Comparison of ENCODE assay signal across 8 cellular contexts in the genomic region with DNA sequence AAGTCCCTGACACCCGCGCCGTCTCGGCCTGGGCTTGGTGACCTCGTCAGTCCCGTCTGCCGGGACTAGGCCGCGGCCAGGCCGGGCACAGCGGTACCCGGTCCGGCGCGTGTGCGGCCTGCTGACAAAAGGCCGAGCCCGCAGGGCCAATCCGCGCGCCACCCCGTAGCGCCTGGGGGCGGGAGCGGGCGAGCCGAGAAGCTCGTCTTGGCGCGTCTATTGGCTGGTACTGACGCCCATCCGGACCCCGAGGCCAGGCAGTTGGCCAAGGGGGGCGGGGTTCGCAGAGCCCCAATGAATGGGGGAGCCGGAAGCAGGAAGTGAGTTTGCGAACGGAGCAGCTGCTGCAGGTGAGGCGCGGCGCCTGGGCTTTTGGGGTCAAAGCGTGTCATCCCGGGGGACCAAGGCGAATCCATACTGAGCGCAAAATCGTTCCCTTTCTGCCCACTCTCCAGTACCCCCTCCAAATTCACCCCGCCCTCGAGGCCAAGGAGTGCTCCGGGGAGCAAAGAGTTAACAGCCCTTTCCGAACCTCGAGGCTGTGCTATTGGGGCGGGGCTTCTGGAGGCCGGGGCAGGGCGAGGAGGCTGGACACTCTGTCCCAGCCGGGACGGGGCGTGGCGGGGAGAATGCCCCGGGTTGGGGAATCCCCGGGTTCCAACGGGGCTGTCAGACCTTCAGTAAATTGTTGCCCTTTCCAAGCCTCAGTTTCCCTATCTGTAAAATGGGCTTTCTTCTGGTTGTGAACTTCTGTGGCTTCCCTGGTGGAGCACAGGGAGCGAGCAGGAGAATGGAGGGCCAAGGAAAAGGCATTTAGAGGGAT. TPM values are rescaled to one million over a fixed set of nuclear protein-coding genes. Genes with fewer than 3 reads are reported as not detected.
A peak's percentile ranks its signal among the peaks of the same experiment; 100 is the strongest.
DNase-seq lines count a peak whose midpoint lies in the region; ATAC-seq, FAIRE-seq and TF ChIP-seq lines count a peak whose summit lies in the region.

DPP3 (plus strand) TSS at position 319 of the 823 bp plus-strand sequence. CDS start 1,767 bp downstream, outside the sequence.

- POLR2A ChIA-PET in A673 (lab: Charles Lee; ENCODE audit: low non-redundant PET), result interaction anchor here (0.7 kb wide), 1 partner anchor 14 kb away, joined by 4 read pairs; the partner anchor contains the start of gene PELI3

- no peaks in the 10 kb centered on the region for H3K9me3 ChIP-seq in A673 (ENCODE audit: low read depth, low read length, poor library complexity, severe bottlenecking)
- H3K9me3 ChIP-seq in breast epithelium, result no peaks in the 10 kb centered on the region
- no peaks in the 10 kb centered on the region for H3K9me3 ChIP-seq in iPS-20b (ENCODE audit: insufficient read depth, low read depth, low read length)
- no peaks in the 10 kb centered on the region for H3K9me3 ChIP-seq in small intestine (ENCODE audit: control insufficient read depth, low read depth)

- H3K36me3 ChIP-seq in A673 (ENCODE audit: insufficient read depth, low read length, poor library complexity, severe bottlenecking) (peaks cover 4% of the 10 kb centered on the region), breast epithelium (no peaks in the 10 kb centered on the region), iPS-20b (ENCODE audit: insufficient read depth, low read depth, low read length) (peaks cover 24% of the 10 kb centered on the region), small intestine (ENCODE audit: control insufficient read depth in 2 of 2, insufficient read depth in 2 of 2, low read length in 2 of 2) (peaks cover 0 to 2% of the 10 kb centered on the region in 2 donors)

- CTCF ChIA-PET in A673 (lab: Charles Lee), result interaction anchor here (0.6 to 1.4 kb wide), 6 partner anchors 11 to 198 kb away, joined by 3 to 5 read pairs (median 3); partner anchors contain the start of genes MRPL11 and PELI3

- H3K4me3 ChIP-seq in A673 (ENCODE audit: low read depth, low read length, poor library complexity, severe bottlenecking) (peak within 1 kb of the TSS; percentile 87), breast epithelium (peak within 1 kb of the TSS; percentile 64 to 87 (median 72)), iPS-20b (ENCODE audit: low read length) (peak within 1 kb of the TSS; percentile 95), small intestine (ENCODE audit: low read depth in 1 of 2, low read length in 2 of 2) (peak within 1 kb of the TSS; percentile 71 to 79)

- intact Hi-C loops in A673 (cut with micrococcal nuclease; ENCODE audit: unreplicated experiment), result no loop called here
- intact Hi-C loops in breast epithelium (cut with DNase I; ENCODE audit: low total_unique reads), result no loop called here

- BruUV-seq in A673 (replicated peaks; lab: Mats Ljungman, UMichigan), result no TSS peak

- no peak for FAIRE-seq in small intestine (lab: Jason Lieb, UNC)

- H3K27me3 ChIP-seq in A673 (replicated peaks; ENCODE audit: insufficient read depth, low read depth, low read length, poor library complexity), result no peaks in the 10 kb centered on the region
- H3K27me3 ChIP-seq in breast epithelium, result no peaks in the 10 kb centered on the region
- no peaks in the 10 kb centered on the region for H3K27me3 ChIP-seq in iPS-20b (ENCODE audit: insufficient read depth, low read length)
- H3K27me3 ChIP-seq in small intestine (ENCODE audit: control insufficient read depth in 2 of 2, insufficient read depth in 2 of 2, low read length in 2 of 2), result no peaks in the 10 kb centered on the region

- 1% methylated on average over 45 to 62 of the region's 62 CpGs for WGBS in small intestine, 3 donors

- peak within 1 kb of the TSS; percentile 98 for H3K9ac ChIP-seq in iPS-20b (ENCODE audit: low read depth, low read length)

- TF ChIP-seq CTCF in A673 (conservative IDR thresholded peaks at IDR 0.05; ENCODE audit: low read depth, low read length), result no peak
- TF ChIP-seq CTCF in VCaP (conservative IDR thresholded peaks at IDR 0.05), result no peak; the same call in 1 of the 2 replicates
- no peak for TF ChIP-seq CTCF in breast epithelium (IDR thresholded peaks at IDR 0.05)

- peak within 1 kb of the TSS; percentile 91 for H3K27ac ChIP-seq in A673 (ENCODE audit: low read depth, low read length, poor library complexity, severe bottlenecking)
- peak within 1 kb of the TSS; percentile 98 for H3K27ac ChIP-seq in VCaP
- peak within 1 kb of the TSS; percentile 90 to 95 for H3K27ac ChIP-seq in breast epithelium
- H3K27ac ChIP-seq in iPS-20b (ENCODE audit: low read length), result peak within 1 kb of the TSS; percentile 88
- peak within 1 kb of the TSS; percentile 87 to 98 for H3K27ac ChIP-seq in small intestine (ENCODE audit: low read depth in 1 of 2, low read length in 1 of 2)

- H3K4me1 ChIP-seq in A673 (ENCODE audit: insufficient read depth, low read length, poor library complexity, severe bottlenecking) (no peaks in the 10 kb centered on the region), breast epithelium (no peaks in the 10 kb centered on the region), iPS-20b (ENCODE audit: insufficient read depth, low read length) (no peaks in the 10 kb centered on the region), small intestine (ENCODE audit: control insufficient read depth in 2 of 2, insufficient read depth in 1 of 2, low read depth in 1 of 2, low read length in 1 of 2) (peaks cover 3 to 4% of the 10 kb centered on the region in 2 donors)

- DNase-seq in A673 (ENCODE audit: low spot score) (peak; percentile 99), NCI-H2196 (lab: John Stamatoyannopoulos, UW; ENCODE audit: unreplicated experiment) (peak; percentile 98), breast epithelium (ENCODE audit: low spot score in 2 of 2) (peak; percentile 96 to 98), small intestine (peak; percentile 98)

- TF ChIP-seq POLR2A in breast epithelium (IDR thresholded peaks at IDR 0.05), result peak; percentile 79

- ATAC-seq in GM18868 (IDR thresholded peaks at IDR 0.05; ENCODE audit: unreplicated experiment) (peak; percentile 85), HG03108 (IDR thresholded peaks at IDR 0.05; ENCODE audit: unreplicated experiment) (peak; percentile 85)

RNA-seq across cellular contexts. Expression of gene DPP3, which starts in this region (rescaled TPM):
- total RNA-seq in A673 (2021), result 83.3 and 93.3 TPM in 2 replicates
- total RNA-seq in breast epithelium, result 10 to 100 TPM; 16.5 to 24.3 (median 16.7) TPM
- polyA plus RNA-seq in small intestine, result 10 to 100 TPM; 33.2 to 67.7 (median 41.6) TPM

Comparison
In these comparisons a context has a peak if more than half of its experiments do, and no peak if none do; other contexts are left out.
1. Peak in every context shown above with its lines: DNase-seq, ATAC-seq, H3K4me3 ChIP-seq and H3K27ac ChIP-seq.